Comparison of ENCODE assay signal across 1 cellular context in genomic region chr15:52710050-52710709, GRCh38.
TF ChIP-seq lines count a peak whose summit lies in the region.

No MANE protein-coding gene starts in this region.

TF ChIP-seq in H1, 55 proteins besides CTCF, POLR2A, EP300 and RAD21 (continued from another document):
- TF ChIP-seq CHD7 (IDR thresholded peaks at IDR 0.05; ENCODE audit: insufficient replicate concordance, low read length): no peak
